Comparison of ENCODE assay signal across 8 cellular contexts in genomic region chr9:76576344-76576743, GRCh38.
A peak's percentile ranks its signal among the peaks of the same experiment; 100 is the strongest.
DNase-seq lines count a peak whose midpoint lies in the region; ATAC-seq and TF ChIP-seq lines count a peak whose summit lies in the region.

No MANE protein-coding gene starts in this region.

- DNase-seq in Caco-2 (no peak), HT1080 (ENCODE audit: low read depth) (peak; percentile 75), left ventricle myocardium superior (no peak), NCI-H2171 (lab: John Stamatoyannopoulos, UW) (no peak), G401 (ENCODE audit: low spot score) (no peak)
- DNase-seq in activated CD8-positive, alpha-beta memory T cell treated with anti-CD3 and anti-CD28 coated beads for 4 hours (ENCODE audit: low read depth in 2 of 2) = peak; percentile 50 to 57
- DNase-seq in stimulated activated CD8-positive, alpha-beta memory T cell treated with anti-CD3 and anti-CD28 coated beads, Interleukin-15, amount 100 ng/mL, for 24 hours (ENCODE audit: low read depth) = peak; percentile 26

- peaks cover 6% of the 10 kb centered on the region for H3K4me1 Mint-ChIP-seq in Caco-2 (ENCODE audit: low read depth, unreplicated experiment)

- H3K36me3 ChIP-seq in Caco-2 (ENCODE audit: control insufficient read depth, insufficient read depth, low read length) = no peaks in the 10 kb centered on the region

- intact Hi-C loops in Caco-2 (cut with micrococcal nuclease; ENCODE audit: unreplicated experiment) = no loop called here
- intact Hi-C loops in left ventricle myocardium superior (cut with micrococcal nuclease) = no loop called here

- H3K27ac Mint-ChIP-seq in Caco-2 (ENCODE audit: unreplicated experiment) = peak overlapping the region; percentile 77

- peak overlapping the region; percentile 36 for H3K4me3 Mint-ChIP-seq in Caco-2 (ENCODE audit: unreplicated experiment)

- CTCF ChIA-PET in Caco-2 (lab: Charles Lee) = interaction anchor here (0.5 kb wide), 1 partner anchor 17 kb away, joined by 4 read pairs; no protein-coding TSS in a partner anchor

- H3K27me3 ChIP-seq in Caco-2 (replicated peaks; ENCODE audit: control insufficient read depth, insufficient read depth, low read length) = no peaks in the 10 kb centered on the region

- no peaks in the 10 kb centered on the region for H3K9me3 ChIP-seq in Caco-2

- no peak overlapping the region for H3K4me3 ChIP-seq in Caco-2 (ENCODE audit: low read depth, low read length)

- no peaks in the 10 kb centered on the region for H3K36me3 Mint-ChIP-seq in Caco-2 (ENCODE audit: insufficient read depth, unreplicated experiment)

- no peak for TF ChIP-seq CTCF in Caco-2 (IDR thresholded peaks at IDR 0.05; ENCODE audit: insufficient read depth in 1 of 2, low read depth in 1 of 2, low read length in 1 of 2, severe bottlenecking in 1 of 2, unreplicated experiment in 1 of 2)

- in situ Hi-C loops in G401 (cut with HindIII; ENCODE audit: low sequenced_read_pairs) = no loop called here

- no TSS peak for BruUV-seq in Caco-2 (replicated peaks; lab: Mats Ljungman, UMichigan)

- no peaks in the 10 kb centered on the region for H3K9me3 Mint-ChIP-seq in Caco-2 (ENCODE audit: unreplicated experiment)

- ATAC-seq in GM21367 (IDR thresholded peaks at IDR 0.05; ENCODE audit: unreplicated experiment) (peak; percentile 80), left ventricle myocardium superior (peak; percentile 38)

- POLR2A ChIA-PET in Caco-2 (lab: Charles Lee) = interaction anchor here (0.6 kb wide), 2 partner anchors 117 to 182 kb away, joined by 3 read pairs; partner anchors contain the start of gene GCNT1

- no peaks in the 10 kb centered on the region for H3K4me1 ChIP-seq in Caco-2

- no peaks in the 10 kb centered on the region for H3K27me3 Mint-ChIP-seq in Caco-2 (ENCODE audit: insufficient read depth, unreplicated experiment)

Comparison
In these comparisons a context has a peak if more than half of its experiments do, and no peak if none do; other contexts are left out.
1. DNase-seq: peak in HT1080 (single experiment), activated CD8-positive, alpha-beta memory T cell treated with anti-CD3 and anti-CD28 coated beads for 4 hours (2 of 2) and stimulated activated CD8-positive, alpha-beta memory T cell treated with anti-CD3 and anti-CD28 coated beads, Interleukin-15, amount 100 ng/mL, for 24 hours (single experiment); none in Caco-2 (0 of 2), left ventricle myocardium superior (single experiment), NCI-H2171 (single experiment) and G401 (single experiment).